Comparison of ENCODE assay signal across 8 cellular contexts in the genomic region with DNA sequence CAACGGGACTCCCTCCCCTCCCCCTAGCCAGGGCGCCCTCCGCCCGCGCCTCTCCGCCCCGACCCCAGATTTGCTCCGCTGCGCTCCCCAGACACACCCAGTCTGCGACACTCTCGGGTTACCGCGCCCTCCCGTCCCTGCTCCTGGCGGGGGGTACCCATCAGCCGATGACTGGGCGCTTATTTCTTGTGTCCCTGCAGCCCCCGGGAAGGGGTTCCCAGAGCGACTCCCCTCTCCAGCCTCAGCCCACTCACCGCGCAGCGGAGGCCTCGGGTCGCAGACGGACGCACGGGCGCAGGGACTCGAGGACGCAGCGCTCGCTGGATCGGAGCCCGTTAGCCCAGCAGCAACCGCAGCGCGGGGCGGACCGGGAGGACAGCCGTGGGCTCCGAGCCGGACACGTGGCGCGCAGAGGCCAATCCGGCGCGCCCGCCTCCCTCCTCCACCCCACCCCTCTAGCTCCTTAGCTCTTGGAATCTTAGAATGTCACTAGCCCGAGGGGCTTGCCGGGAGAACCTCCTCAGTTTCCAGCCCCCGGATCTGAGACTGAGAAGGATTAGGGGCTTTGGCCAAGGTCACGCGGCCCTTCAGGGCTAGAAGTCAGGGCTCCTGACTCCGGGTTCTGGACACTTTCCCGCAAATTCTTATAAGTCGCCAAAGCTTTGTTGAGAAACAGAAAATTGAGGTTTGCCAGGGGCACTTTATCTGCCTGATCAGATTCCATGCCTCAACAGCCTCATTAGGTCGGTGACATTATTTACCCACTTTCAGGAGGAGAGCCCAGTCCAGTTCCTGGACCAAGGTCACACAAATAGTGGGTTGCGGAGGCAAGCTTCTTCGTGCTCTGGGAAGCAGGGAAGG. TPM values are rescaled to one million over a fixed set of nuclear protein-coding genes. Genes with fewer than 3 reads are reported as not detected.
A peak's percentile ranks its signal among the peaks of the same experiment; 100 is the strongest.
DNase-seq lines count a peak whose midpoint lies in the region; ATAC-seq, FAIRE-seq and TF ChIP-seq lines count a peak whose summit lies in the region.

A gene (minus strand): TSS at position 354 of the 861 bp plus-strand sequence. CDS start 9,878 bp downstream, outside the sequence.

- peaks cover 13% of the 10 kb centered on the region for H3K27me3 ChIP-seq in neural progenitor cell

- no peaks in the 10 kb centered on the region for H3K9me3 ChIP-seq in neural progenitor cell (ENCODE audit: low read depth)

- peak; percentile 49 for ATAC-seq in GM19467 (IDR thresholded peaks at IDR 0.05; ENCODE audit: unreplicated experiment)

- peak within 1 kb of the TSS; percentile 47 for H3K9ac ChIP-seq in neural progenitor cell

- H3K27me3 Mint-ChIP-seq in activated naive CD4-positive, alpha-beta T cell treated with anti-CD3 and anti-CD28 coated beads for 36 hours (ENCODE audit: low read depth), result no peaks in the 10 kb centered on the region
- peaks cover 12% of the 10 kb centered on the region for H3K27me3 Mint-ChIP-seq in neural progenitor cell (ENCODE audit: insufficient read depth, low read depth)

- no peak within 1 kb of the TSS for H3K27ac ChIP-seq in neural progenitor cell
- H3K27ac ChIP-seq in temporal lobe (ENCODE audit: low read depth, low read length), result peak within 1 kb of the TSS; percentile 71

- no peak for FAIRE-seq in frontal cortex (lab: Jason Lieb, UNC)

- peak; percentile 49 for DNase-seq in COLO829 (ENCODE audit: low spot score)
- DNase-seq in HS-5 (ENCODE audit: low read depth), result peak; percentile 36
- DNase-seq in RPMI8226, result peak; percentile 38
- DNase-seq in activated naive CD4-positive, alpha-beta T cell treated with anti-CD3 and anti-CD28 coated beads for 36 hours, result peak; percentile 71
- peak; percentile 81 to 88 for DNase-seq in frontal cortex (ENCODE audit: low spot score in 2 of 2)
- peak; percentile 93 for DNase-seq in neural progenitor cell (ENCODE audit: low spot score)

- peak within 1 kb of the TSS; percentile 90 for H3K27ac Mint-ChIP-seq in activated naive CD4-positive, alpha-beta T cell treated with anti-CD3 and anti-CD28 coated beads for 36 hours
- H3K27ac Mint-ChIP-seq in neural progenitor cell, result peak within 1 kb of the TSS; percentile 92

- peaks cover 19% of the 10 kb centered on the region for H3K4me1 ChIP-seq in neural progenitor cell

- CTCF ChIA-PET in activated naive CD4-positive, alpha-beta T cell treated with anti-CD3 and anti-CD28 coated beads for 36 hours (lab: Charles Lee), result interaction anchor here (0.8 to 6.5 kb wide), 10 partner anchors 7 to 159 kb away, joined by 3 to 59 read pairs (median 4); a partner anchor contains a TSS

- H3K4me1 Mint-ChIP-seq in activated naive CD4-positive, alpha-beta T cell treated with anti-CD3 and anti-CD28 coated beads for 36 hours (ENCODE audit: low read depth), result peaks cover 56% of the 10 kb centered on the region
- H3K4me1 Mint-ChIP-seq in neural progenitor cell, result peaks cover 48% of the 10 kb centered on the region

- no peaks in the 10 kb centered on the region for H3K79me2 ChIP-seq in neural progenitor cell (ENCODE audit: low read depth)

- no peaks in the 10 kb centered on the region for H3K9me3 Mint-ChIP-seq in activated naive CD4-positive, alpha-beta T cell treated with anti-CD3 and anti-CD28 coated beads for 36 hours
- no peaks in the 10 kb centered on the region for H3K9me3 Mint-ChIP-seq in neural progenitor cell

- H3F3A ChIP-seq in neural progenitor cell (ENCODE audit: low read depth), result peaks cover 5% of the 10 kb centered on the region

- peaks cover 5% of the 10 kb centered on the region for H3K36me3 Mint-ChIP-seq in activated naive CD4-positive, alpha-beta T cell treated with anti-CD3 and anti-CD28 coated beads for 36 hours (ENCODE audit: low read depth)
- no peaks in the 10 kb centered on the region for H3K36me3 Mint-ChIP-seq in neural progenitor cell

- peak within 1 kb of the TSS; percentile 72 for H3K4me3 ChIP-seq in neural progenitor cell

- H3K4me2 ChIP-seq in neural progenitor cell, result peak within 1 kb of the TSS; percentile 92

- peak within 1 kb of the TSS; percentile 95 for H2AFZ ChIP-seq in neural progenitor cell (replicated peaks)

- intact Hi-C loops in activated naive CD4-positive, alpha-beta T cell treated with anti-CD3 and anti-CD28 coated beads for 36 hours (cut with micrococcal nuclease), result loop anchor here (10.0 kb wide), 1 partner anchor 287 kb away; a partner anchor contains a TSS

- TF ChIP-seq CTCF in neural progenitor cell (IDR thresholded peaks at IDR 0.05), result no peak

- H3K4me3 Mint-ChIP-seq in activated naive CD4-positive, alpha-beta T cell treated with anti-CD3 and anti-CD28 coated beads for 36 hours, result peak within 1 kb of the TSS; percentile 92
- peak within 1 kb of the TSS; percentile 91 for H3K4me3 Mint-ChIP-seq in neural progenitor cell

- H3K36me3 ChIP-seq in neural progenitor cell, result no peaks in the 10 kb centered on the region

- H4K20me1 ChIP-seq in neural progenitor cell (ENCODE audit: low read depth), result no peaks in the 10 kb centered on the region

RNA-seq across cellular contexts. Expression of the gene that starts here (rescaled TPM):
- total RNA-seq in activated naive CD4-positive, alpha-beta T cell treated with anti-CD3 and anti-CD28 coated beads for 36 hours, result 100 to 1,000 TPM; 272 to 284 TPM
- total RNA-seq in frontal cortex, result 48.9 TPM
- 95.0 and 97.6 TPM in 2 replicates for total RNA-seq in neural progenitor cell (ENCODE audit: low replicate concordance)
- total RNA-seq in temporal lobe, result 43.3 TPM

Comparison
In these comparisons a context has a peak if more than half of its experiments do, and no peak if none do; other contexts are left out.
1. DNase-seq: peak in every context shown above with its lines; median percentile 93 in neural progenitor cell; 84 in frontal cortex; 71 in activated naive CD4-positive, alpha-beta T cell treated with anti-CD3 and anti-CD28 coated beads for 36 hours; 49 in COLO829; 38 in RPMI8226; 36 in HS-5.